ENCODE assay signal across 9 cellular contexts in the genomic region with DNA sequence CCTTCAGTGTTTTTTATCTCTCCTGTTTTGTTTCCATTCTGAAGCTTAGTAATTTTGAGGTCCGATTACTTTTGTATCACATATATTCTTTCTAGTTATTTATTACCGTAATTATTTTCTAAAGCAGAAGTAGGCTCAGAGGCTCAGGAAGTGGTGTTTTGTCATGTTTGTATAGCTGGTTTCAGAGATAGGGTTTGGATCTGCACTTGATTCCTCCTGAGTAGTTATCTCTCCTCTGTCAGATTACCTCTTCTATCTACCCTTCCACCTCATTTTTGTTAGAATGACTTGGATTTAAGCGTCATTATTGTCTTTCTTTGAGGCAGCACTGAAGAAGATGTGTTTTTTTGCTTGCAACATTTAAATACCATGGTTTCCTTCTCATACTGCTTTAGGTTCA.
DNase-seq lines count a peak whose midpoint lies in the region; ATAC-seq, FAIRE-seq and TF ChIP-seq lines count a peak whose summit lies in the region.
"Had no signal": no experiment of that assay in that cellular context is flagged by ENCODE, and none has a peak within 500 bp of the region (broad histone marks: within the 10 kb centered on the region; RNA-seq: fewer than 3 reads in every experiment).

No MANE protein-coding gene starts in this region.

- no peaks in the 10 kb centered on the region for H3K27me3 Mint-ChIP-seq in activated naive CD4-positive, alpha-beta T cell treated with anti-CD3 and anti-CD28 coated beads for 36 hours (ENCODE audit: low read depth)

- BruUV-seq in OCI-LY7 (replicated peaks; lab: Mats Ljungman, UMichigan), result no TSS peak

- CTCF ChIA-PET in activated naive CD4-positive, alpha-beta T cell treated with anti-CD3 and anti-CD28 coated beads for 36 hours (lab: Charles Lee), result interaction anchor here (0.6 to 2.8 kb wide), 20 partner anchors 10 to 920 kb away, joined by 3 to 30 read pairs (median 5); a partner anchor contains a TSS
- CTCF ChIA-PET in OCI-LY7 (lab: Charles Lee; ENCODE audit: unreplicated experiment), result interaction anchor here (1.2 kb wide), 1 partner anchor 14 kb away, joined by 4 read pairs; no protein-coding TSS in a partner anchor

- H3K9me3 Mint-ChIP-seq in activated naive CD4-positive, alpha-beta T cell treated with anti-CD3 and anti-CD28 coated beads for 36 hours, result no peaks in the 10 kb centered on the region

- ATAC-seq in HG02981 (IDR thresholded peaks at IDR 0.05; ENCODE audit: unreplicated experiment) (peak; percentile 74), sciatic nerve (peak; percentile 29), GM19328 (IDR thresholded peaks at IDR 0.05; ENCODE audit: unreplicated experiment) (no peak)

- peak overlapping the region; percentile 57 for H3K27ac Mint-ChIP-seq in activated naive CD4-positive, alpha-beta T cell treated with anti-CD3 and anti-CD28 coated beads for 36 hours

- no peak for DNase-seq in activated naive CD4-positive, alpha-beta T cell treated with anti-CD3 and anti-CD28 coated beads for 36 hours
- DNase-seq in activated naive CD4-positive, alpha-beta T cell treated with Interleukin-2 at 50 U/mL for 16 hours, result no peak
- DNase-seq in OCI-LY7 (ENCODE audit: low spot score) (peak; percentile 13), sciatic nerve (ENCODE audit: low spot score) (no peak), HTR-8/SVneo (ENCODE audit: insufficient read length, low spot score) (no peak), NCI-H128 (lab: John Stamatoyannopoulos, UW; ENCODE audit: unreplicated experiment) (no peak)

- no peaks in the 10 kb centered on the region for H3K9me2 ChIP-seq in OCI-LY7 (ENCODE audit: insufficient read depth, low read length)

- peaks cover 47% of the 10 kb centered on the region; the same call in 1 of the 2 replicates for H3K79me2 ChIP-seq in OCI-LY7 (ENCODE audit: insufficient read depth, low read depth, low read length)

- no peak overlapping the region for H3K4me3 ChIP-seq in OCI-LY7 (ENCODE audit: low read depth, low read length, poor library complexity, severe bottlenecking)
- H3K4me3 ChIP-seq: A549 had no signal

- peaks cover 17% of the 10 kb centered on the region for H3K4me1 Mint-ChIP-seq in activated naive CD4-positive, alpha-beta T cell treated with anti-CD3 and anti-CD28 coated beads for 36 hours (ENCODE audit: low read depth)

- POLR2A ChIA-PET in OCI-LY7 (lab: Charles Lee), result interaction anchor here (0.5 to 1.2 kb wide), 8 partner anchors 9 to 69 kb away, joined by 3 to 6 read pairs (median 4); no protein-coding TSS in a partner anchor

- no peaks in the 10 kb centered on the region for H3K9me3 ChIP-seq in OCI-LY7 (ENCODE audit: low read length)
- H3K9me3 ChIP-seq: A549 had no signal

- no peak overlapping the region for H3K4me2 ChIP-seq in OCI-LY7 (ENCODE audit: low read length)
- H3K4me2 ChIP-seq: A549 had no signal

- no peak overlapping the region for H2AFZ ChIP-seq in OCI-LY7 (ENCODE audit: low read length)

- H3K27ac ChIP-seq in OCI-LY7 (ENCODE audit: low read depth, low read length, poor library complexity, severe bottlenecking), result no peak overlapping the region
- H3K27ac ChIP-seq: A549 had no signal

- intact Hi-C loops in activated naive CD4-positive, alpha-beta T cell treated with anti-CD3 and anti-CD28 coated beads for 36 hours (cut with micrococcal nuclease), result loop anchor here (1.0 to 5.0 kb wide), 6 partner anchors 95 to 792 kb away; a partner anchor contains a TSS
- intact Hi-C loops in OCI-LY7 (cut with micrococcal nuclease; ENCODE audit: unreplicated experiment) (loop anchor here (1.0 to 10.0 kb wide), 4 partner anchors 97 to 299 kb away; a partner anchor contains a TSS), sciatic nerve (cut with DNase I) (no loop called here)

- no peak for FAIRE-seq in HTR-8/SVneo (lab: Jason Lieb, UNC)

- no peak overlapping the region for H3K4me3 Mint-ChIP-seq in activated naive CD4-positive, alpha-beta T cell treated with anti-CD3 and anti-CD28 coated beads for 36 hours

- H4K20me1 ChIP-seq in OCI-LY7 (ENCODE audit: insufficient read depth, low read length), result peaks cover 9% of the 10 kb centered on the region; the same call in 1 of the 2 replicates

- H3K36me3 ChIP-seq in OCI-LY7 (ENCODE audit: insufficient read depth, low read length), result peaks cover 86% of the 10 kb centered on the region

- peaks cover 9% of the 10 kb centered on the region for H3K4me1 ChIP-seq in OCI-LY7 (ENCODE audit: insufficient read depth, low read length, poor library complexity, severe bottlenecking)
- H3K4me1 ChIP-seq: A549 had no signal

- H3K36me3 Mint-ChIP-seq in activated naive CD4-positive, alpha-beta T cell treated with anti-CD3 and anti-CD28 coated beads for 36 hours (ENCODE audit: low read depth), result peaks cover 2% of the 10 kb centered on the region

- no peak for TF ChIP-seq CTCF in OCI-LY7 (conservative IDR thresholded peaks at IDR 0.05; ENCODE audit: low read length)
